Comparison of ENCODE assay signal across 2 cellular contexts in genomic region chr12:86712425-86712843, GRCh38.
TF ChIP-seq lines count a peak whose summit lies in the region.

No MANE protein-coding gene starts in this region.

TF ChIP-seq in A549, 52 proteins besides CTCF, POLR2A, EP300 and RAD21 (continued from another document):
- TF ChIP-seq, protein P1, sequence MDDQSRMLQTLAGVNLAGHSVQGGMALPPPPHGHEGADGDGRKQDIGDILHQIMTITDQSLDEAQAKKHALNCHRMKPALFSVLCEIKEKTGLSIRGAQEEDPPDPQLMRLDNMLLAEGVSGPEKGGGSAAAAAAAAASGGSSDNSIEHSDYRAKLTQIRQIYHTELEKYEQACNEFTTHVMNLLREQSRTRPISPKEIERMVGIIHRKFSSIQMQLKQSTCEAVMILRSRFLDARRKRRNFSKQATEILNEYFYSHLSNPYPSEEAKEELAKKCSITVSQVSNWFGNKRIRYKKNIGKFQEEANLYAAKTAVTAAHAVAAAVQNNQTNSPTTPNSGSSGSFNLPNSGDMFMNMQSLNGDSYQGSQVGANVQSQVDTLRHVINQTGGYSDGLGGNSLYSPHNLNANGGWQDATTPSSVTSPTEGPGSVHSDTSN (IDR thresholded peaks at IDR 0.05), result peak; percentile 55; the same call in 1 of the 2 replicates
- no peak for TF ChIP-seq TP53 (CRISPR knock-in tag; IDR thresholded peaks at IDR 0.05)
- TF ChIP-seq HOXB5 (CRISPR knock-in tag; IDR thresholded peaks at IDR 0.05), result no peak
- peak; percentile 66 for TF ChIP-seq NFE2L2 (conservative IDR thresholded peaks at IDR 0.05; ENCODE audit: low read length)
- no peak for TF ChIP-seq PHF8 (IDR thresholded peaks at IDR 0.05; ENCODE audit: borderline replicate concordance, low read depth)
- no peak for TF ChIP-seq BHLHE40 (IDR thresholded peaks at IDR 0.05; ENCODE audit: low read depth, low read length)
- TF ChIP-seq HOXA7 (CRISPR knock-in tag; IDR thresholded peaks at IDR 0.05), result no peak
- no peak for TF ChIP-seq RARB (CRISPR knock-in tag; IDR thresholded peaks at IDR 0.05)
- no peak for TF ChIP-seq POLR2AphosphoS2 (conservative IDR thresholded peaks at IDR 0.05; ENCODE audit: low read length)
- TF ChIP-seq BCL3 (IDR thresholded peaks at IDR 0.05), result peak; percentile 97
- TF ChIP-seq ELK1 (IDR thresholded peaks at IDR 0.05; ENCODE audit: low read depth, low read length), result no peak
- TF ChIP-seq JUNB (IDR thresholded peaks at IDR 0.05), result peak; percentile 100
- TF ChIP-seq, protein P2, sequence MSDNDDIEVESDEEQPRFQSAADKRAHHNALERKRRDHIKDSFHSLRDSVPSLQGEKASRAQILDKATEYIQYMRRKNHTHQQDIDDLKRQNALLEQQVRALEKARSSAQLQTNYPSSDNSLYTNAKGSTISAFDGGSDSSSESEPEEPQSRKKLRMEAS (IDR thresholded peaks at IDR 0.05), result peak; percentile 87
- TF ChIP-seq HOXB13 (CRISPR knock-in tag; IDR thresholded peaks at IDR 0.05; ENCODE audit: low read depth), result no peak
- TF ChIP-seq EHMT2 (IDR thresholded peaks at IDR 0.05; ENCODE audit: low read depth), result no peak
- no peak for TF ChIP-seq ESRRA (IDR thresholded peaks at IDR 0.05; ENCODE audit: borderline replicate concordance, low read length)
- TF ChIP-seq FOXS1 (CRISPR knock-in tag; IDR thresholded peaks at IDR 0.05), result peak; percentile 79; the same call in 1 of the 2 replicates
- no peak for TF ChIP-seq CBX2 (IDR thresholded peaks at IDR 0.05; ENCODE audit: borderline replicate concordance, low read depth)
- no peak for TF ChIP-seq SREBF2 (IDR thresholded peaks at IDR 0.05)
- TF ChIP-seq FOSL2 (IDR thresholded peaks at IDR 0.05), result peak; percentile 100
- TF ChIP-seq FOSL2 (CRISPR knock-in tag; IDR thresholded peaks at IDR 0.05), result peak; percentile 100
- TF ChIP-seq KDM1A (IDR thresholded peaks at IDR 0.05; ENCODE audit: low read depth), result no peak
- no peak for TF ChIP-seq HMGXB4 (CRISPR knock-in tag; IDR thresholded peaks at IDR 0.05; ENCODE audit: borderline replicate concordance)
- no peak for TF ChIP-seq FOSB (CRISPR knock-in tag; IDR thresholded peaks at IDR 0.05)
- no peak for TF ChIP-seq ZSCAN20 (CRISPR knock-in tag; IDR thresholded peaks at IDR 0.05)
- no peak for TF ChIP-seq HEYL (CRISPR knock-in tag; IDR thresholded peaks at IDR 0.05)
- TF ChIP-seq NPAS2 (CRISPR knock-in tag; IDR thresholded peaks at IDR 0.05; ENCODE audit: borderline replicate concordance), result no peak
- no peak for TF ChIP-seq RFX5 (IDR thresholded peaks at IDR 0.05)
- TF ChIP-seq MYC (IDR thresholded peaks at IDR 0.05; ENCODE audit: borderline replicate concordance, low read length), result no peak
- no peak for TF ChIP-seq EHF (CRISPR knock-in tag; IDR thresholded peaks at IDR 0.05)
- no peak for TF ChIP-seq CBX8 (IDR thresholded peaks at IDR 0.05)
TF ChIP-seq in A549: peak in this region for 14.

TF ChIP-seq in SK-N-SH, 30 proteins besides CTCF, POLR2A, EP300 and RAD21 (continued from another document):
- peak; percentile 98 for TF ChIP-seq TCF12 (IDR thresholded peaks at IDR 0.05)
- TF ChIP-seq TAF1 (IDR thresholded peaks at IDR 0.05; ENCODE audit: borderline replicate concordance, low read depth, low read length), result no peak
- TF ChIP-seq, protein P3, sequence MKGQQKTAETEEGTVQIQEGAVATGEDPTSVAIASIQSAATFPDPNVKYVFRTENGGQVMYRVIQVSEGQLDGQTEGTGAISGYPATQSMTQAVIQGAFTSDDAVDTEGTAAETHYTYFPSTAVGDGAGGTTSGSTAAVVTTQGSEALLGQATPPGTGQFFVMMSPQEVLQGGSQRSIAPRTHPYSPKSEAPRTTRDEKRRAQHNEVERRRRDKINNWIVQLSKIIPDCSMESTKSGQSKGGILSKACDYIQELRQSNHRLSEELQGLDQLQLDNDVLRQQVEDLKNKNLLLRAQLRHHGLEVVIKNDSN (IDR thresholded peaks at IDR 0.05; ENCODE audit: borderline replicate concordance, low read depth), result no peak
- peak; percentile 98 for TF ChIP-seq TEAD4 (IDR thresholded peaks at IDR 0.05; ENCODE audit: borderline replicate concordance, insufficient read depth)
- no peak for TF ChIP-seq YY1 (IDR thresholded peaks at IDR 0.05; ENCODE audit: low read depth)
- TF ChIP-seq GATA2 (CRISPR knock-in tag; IDR thresholded peaks at IDR 0.05), result no peak
- no peak for TF ChIP-seq MXI1 (IDR thresholded peaks at IDR 0.05; ENCODE audit: low read depth, low read length)
- no peak for TF ChIP-seq SMC3 (IDR thresholded peaks at IDR 0.05; ENCODE audit: low read depth, low read length)
- TF ChIP-seq MEF2A (IDR thresholded peaks at IDR 0.05; ENCODE audit: borderline replicate concordance, low read depth), result peak; percentile 85
- TF ChIP-seq SIN3A (IDR thresholded peaks at IDR 0.05; ENCODE audit: borderline replicate concordance, low read depth, low read length), result peak; percentile 31; the same call in 1 of the 2 replicates
- TF ChIP-seq ELF1 (IDR thresholded peaks at IDR 0.05), result no peak
- peak; percentile 90; the same call in 1 of the 2 replicates for TF ChIP-seq POLR2AphosphoS5 (IDR thresholded peaks at IDR 0.05; ENCODE audit: low read depth, low read length)
- TF ChIP-seq RFX5 (IDR thresholded peaks at IDR 0.05; ENCODE audit: low read length), result no peak
- TF ChIP-seq FOXM1 (IDR thresholded peaks at IDR 0.05; ENCODE audit: low read depth), result peak; percentile 95
- no peak for TF ChIP-seq FOXJ3 (CRISPR knock-in tag; IDR thresholded peaks at IDR 0.05)
- no peak for TF ChIP-seq NRF1 (IDR thresholded peaks at IDR 0.05; ENCODE audit: low read depth, low read length)
- peak; percentile 99 for TF ChIP-seq FOSL2 (IDR thresholded peaks at IDR 0.05; ENCODE audit: borderline replicate concordance, low read depth)
- no peak for TF ChIP-seq CHD2 (IDR thresholded peaks at IDR 0.05; ENCODE audit: low read length, partially characterized antibody)
- TF ChIP-seq, protein P4, sequence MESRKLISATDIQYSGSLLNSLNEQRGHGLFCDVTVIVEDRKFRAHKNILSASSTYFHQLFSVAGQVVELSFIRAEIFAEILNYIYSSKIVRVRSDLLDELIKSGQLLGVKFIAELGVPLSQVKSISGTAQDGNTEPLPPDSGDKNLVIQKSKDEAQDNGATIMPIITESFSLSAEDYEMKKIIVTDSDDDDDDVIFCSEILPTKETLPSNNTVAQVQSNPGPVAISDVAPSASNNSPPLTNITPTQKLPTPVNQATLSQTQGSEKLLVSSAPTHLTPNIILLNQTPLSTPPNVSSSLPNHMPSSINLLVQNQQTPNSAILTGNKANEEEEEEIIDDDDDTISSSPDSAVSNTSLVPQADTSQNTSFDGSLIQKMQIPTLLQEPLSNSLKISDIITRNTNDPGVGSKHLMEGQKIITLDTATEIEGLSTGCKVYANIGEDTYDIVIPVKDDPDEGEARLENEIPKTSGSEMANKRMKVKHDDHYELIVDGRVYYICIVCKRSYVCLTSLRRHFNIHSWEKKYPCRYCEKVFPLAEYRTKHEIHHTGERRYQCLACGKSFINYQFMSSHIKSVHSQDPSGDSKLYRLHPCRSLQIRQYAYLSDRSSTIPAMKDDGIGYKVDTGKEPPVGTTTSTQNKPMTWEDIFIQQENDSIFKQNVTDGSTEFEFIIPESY (IDR thresholded peaks at IDR 0.05; ENCODE audit: borderline replicate concordance, low read depth), result peak; percentile 86
- TF ChIP-seq, protein P5, sequence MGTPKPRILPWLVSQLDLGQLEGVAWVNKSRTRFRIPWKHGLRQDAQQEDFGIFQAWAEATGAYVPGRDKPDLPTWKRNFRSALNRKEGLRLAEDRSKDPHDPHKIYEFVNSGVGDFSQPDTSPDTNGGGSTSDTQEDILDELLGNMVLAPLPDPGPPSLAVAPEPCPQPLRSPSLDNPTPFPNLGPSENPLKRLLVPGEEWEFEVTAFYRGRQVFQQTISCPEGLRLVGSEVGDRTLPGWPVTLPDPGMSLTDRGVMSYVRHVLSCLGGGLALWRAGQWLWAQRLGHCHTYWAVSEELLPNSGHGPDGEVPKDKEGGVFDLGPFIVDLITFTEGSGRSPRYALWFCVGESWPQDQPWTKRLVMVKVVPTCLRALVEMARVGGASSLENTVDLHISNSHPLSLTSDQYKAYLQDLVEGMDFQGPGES (IDR thresholded peaks at IDR 0.05; ENCODE audit: low read depth, low read length), result no peak
TF ChIP-seq in SK-N-SH: peak in this region for 13.
